8 cellular contexts compared by ENCODE assay signal in genomic region chr7:128937647-128938523, GRCh38. TPM values are rescaled to one million over a fixed set of nuclear protein-coding genes. Genes with fewer than 3 reads are reported as not detected.
A peak's percentile ranks its signal among the peaks of the same experiment; 100 is the strongest.
DNase-seq lines count a peak whose midpoint lies in the region; ATAC-seq, FAIRE-seq and TF ChIP-seq lines count a peak whose summit lies in the region.

IRF5 (plus strand) TSS chr7:128937927; CDS start chr7:128942082, 4,155 bp downstream.

- TF ChIP-seq CTCF in AG04449 (IDR thresholded peaks at IDR 0.05; ENCODE audit: insufficient read depth, low read length, missing control alignments) (no peak), GM12864 (IDR thresholded peaks at IDR 0.05; ENCODE audit: low read depth, low read length, missing control alignments) (no peak)

- peak within 1 kb of the TSS; percentile 40 for H3K4me3 ChIP-seq in AG04449 (ENCODE audit: low read depth, low read length)
- H3K4me3 ChIP-seq in GM12864 (ENCODE audit: low read depth, low read length) = peak within 1 kb of the TSS; percentile 87
- peak within 1 kb of the TSS; percentile 63 to 66 for H3K4me3 ChIP-seq in small intestine (ENCODE audit: low read depth in 1 of 2, low read length in 2 of 2)

- POLR2A ChIA-PET in AG04449 (lab: Yijun Ruan, JAX) = no interaction called here

- H3K27ac ChIP-seq in small intestine (ENCODE audit: low read depth in 1 of 2, low read length in 1 of 2) = peak within 1 kb of the TSS; percentile 20 to 60

- CTCF ChIA-PET in AG04449 (lab: Yijun Ruan, JAX) = no interaction called here

- peaks cover 0 to 9% (median 4%) of the 10 kb centered on the region in 3 donors for H3K27me3 Mint-ChIP-seq in immature natural killer cell (ENCODE audit: low read depth in 3 of 3)

- no peaks in the 10 kb centered on the region for H3K9me3 Mint-ChIP-seq in immature natural killer cell

- DNase-seq in AG04449 (ENCODE audit: low read depth, low spot score) (no peak), GM12864 (ENCODE audit: low read depth) (no peak), NCI-H2196 (lab: John Stamatoyannopoulos, UW; ENCODE audit: unreplicated experiment) (peak; percentile 68), astrocyte of the hippocampus (ENCODE audit: low read depth, low spot score) (peak; percentile 39), immature natural killer cell (peak; percentile 32 to 51 (median 36)), small intestine (peak; percentile 61), NCI-H82 treated with DMSO at 0.1 percent for 48 hours (lab: John Stamatoyannopoulos, UW; ENCODE audit: unreplicated experiment) (no peak)

- no peak for ATAC-seq in GM21737 (IDR thresholded peaks at IDR 0.05; ENCODE audit: unreplicated experiment)

- no peaks in the 10 kb centered on the region for H3K9me3 ChIP-seq in small intestine (ENCODE audit: control insufficient read depth, low read depth)

- 1 to 2% (median 1%) methylated on average over 43 to 82 of the region's 82 CpGs for WGBS in small intestine, 3 donors

- no peaks in the 10 kb centered on the region for H3K36me3 ChIP-seq in small intestine (ENCODE audit: control insufficient read depth in 2 of 2, insufficient read depth in 2 of 2, low read length in 2 of 2)

- no peaks in the 10 kb centered on the region for H3K4me1 ChIP-seq in small intestine (ENCODE audit: control insufficient read depth in 2 of 2, insufficient read depth in 1 of 2, low read depth in 1 of 2, low read length in 1 of 2)

- H3K4me1 Mint-ChIP-seq in immature natural killer cell = peaks cover 48% of the 10 kb centered on the region in 2 donors

- peaks cover 0 to 3% (median 0%) of the 10 kb centered on the region in 3 donors for H3K36me3 Mint-ChIP-seq in immature natural killer cell

- H3K4me3 Mint-ChIP-seq in immature natural killer cell = peak within 1 kb of the TSS; percentile 92 to 99 (median 93)

- H3K27me3 ChIP-seq in small intestine (ENCODE audit: control insufficient read depth in 2 of 2, insufficient read depth in 2 of 2, low read length in 2 of 2) = no peaks in the 10 kb centered on the region

- H3K27ac Mint-ChIP-seq in immature natural killer cell = peak within 1 kb of the TSS; percentile 19 to 88 (median 86)

- FAIRE-seq in small intestine (lab: Jason Lieb, UNC) = no peak

RNA-seq across cellular contexts. Expression of gene IRF5, which starts in this region (rescaled TPM):
- polyA plus RNA-seq in immature natural killer cell = 10 to 100 TPM; 14.2 to 31.7 (median 25.6) TPM
- polyA plus RNA-seq in small intestine = 10 to 100 TPM in 1 of 3 donors, 1 to 10 TPM in 2; 3.3 to 17.3 (median 6.0) TPM

Comparison
In these comparisons a context has a peak if more than half of its experiments do, and no peak if none do; other contexts are left out.
1. DNase-seq: peak in NCI-H2196 (single experiment), astrocyte of the hippocampus (single experiment), immature natural killer cell (3 of 3) and small intestine (single experiment); none in AG04449 (single experiment), GM12864 (single experiment) and NCI-H82 treated with DMSO at 0.1 percent for 48 hours (single experiment).
2. Peak in every context shown above with its lines, with median percentiles within 50 percentile points of each other: H3K4me3 ChIP-seq.